In genomic region chr2:180474716-180475115, GRCh38 we compare ENCODE assay signal across 11 cellular contexts.
"Had no signal": no experiment of that assay in that cellular context is flagged by ENCODE, and none has a peak within 500 bp of the region (broad histone marks: within the 10 kb centered on the region; RNA-seq: fewer than 3 reads in every experiment).

No MANE protein-coding gene starts in this region.

- H3K4me3 ChIP-seq: lower lobe of right lung, neural progenitor cell, pancreas, skin epidermis, uterus had no signal

- H3K36me3 ChIP-seq: lower lobe of right lung, neural progenitor cell, pancreas, uterus had no signal

- DNase-seq: activated CD4-positive, alpha-beta T cell treated with anti-CD3 and anti-CD28 coated beads, Interleukin-2, amount 50 U/mL, for 1 hour; activated CD4-positive, CD25-positive, alpha-beta regulatory T cell; activated naive CD4-positive, alpha-beta T cell treated with anti-CD3 and anti-CD28 coated beads, Interleukin-2, amount 50 U/mL, for 16 hours; dermis blood vessel endothelial cell; erythroblast; immature natural killer cell; lower lobe of right lung; pancreas; uterus had no signal

- H3K27me3 ChIP-seq: neural progenitor cell, pancreas, uterus had no signal

- H3K9me3 ChIP-seq: lower lobe of right lung, pancreas, uterus had no signal

- H3K27ac ChIP-seq: lower lobe of right lung, neural progenitor cell, pancreas, skin epidermis, uterus had no signal

- H3K4me1 ChIP-seq: lower lobe of right lung, neural progenitor cell, pancreas, uterus had no signal

- ATAC-seq: lower lobe of right lung, pancreas had no signal
